In genomic region chr18:21489119-21489750, GRCh38 we compare ENCODE assay signal across 8 cellular contexts.
DNase-seq lines count a peak whose midpoint lies in the region; ATAC-seq, FAIRE-seq and TF ChIP-seq lines count a peak whose summit lies in the region.

No MANE protein-coding gene starts in this region.

- H3K4me3 ChIP-seq in left ventricle myocardium inferior (no peak overlapping the region), sigmoid colon (no peak overlapping the region)

- H3K4me1 ChIP-seq in left ventricle myocardium inferior (peaks cover 4% of the 10 kb centered on the region), sigmoid colon (no peaks in the 10 kb centered on the region)

- no peaks in the 10 kb centered on the region for H3K27me3 ChIP-seq in left ventricle myocardium inferior (ENCODE audit: low read depth)
- H3K27me3 ChIP-seq in sigmoid colon: no peaks in the 10 kb centered on the region

- TF ChIP-seq EP300 in sigmoid colon (IDR thresholded peaks at IDR 0.05): no peak

- peak; percentile 68 for ATAC-seq in activated CD8-positive, alpha-beta T cell treated with anti-CD3 and anti-CD28 coated beads, Interleukin-2, amount 10 ng/mL, durations not matched to agents 7 days and 5 days
- no peak for ATAC-seq in GM21515 (IDR thresholded peaks at IDR 0.05; ENCODE audit: unreplicated experiment)
- no peak for ATAC-seq in GM21576 (IDR thresholded peaks at IDR 0.05; ENCODE audit: unreplicated experiment)

- intact Hi-C loops in left ventricle myocardium inferior (cut with micrococcal nuclease): no loop called here
- intact Hi-C loops in sigmoid colon (cut with DNase I): no loop called here

- H3K9me3 Mint-ChIP-seq in activated CD8-positive, alpha-beta T cell treated with anti-CD3 and anti-CD28 coated beads, Interleukin-2, amount 10 ng/mL, durations not matched to agents 7 days and 5 days (ENCODE audit: insufficient read depth): no peaks in the 10 kb centered on the region

- H3K27ac ChIP-seq in left ventricle myocardium inferior (replicated peaks) (no peak overlapping the region), sigmoid colon (no peak overlapping the region)

- no peak overlapping the region for H3K27ac Mint-ChIP-seq in activated CD8-positive, alpha-beta T cell treated with anti-CD3 and anti-CD28 coated beads, Interleukin-2, amount 10 ng/mL, durations not matched to agents 7 days and 5 days

- FAIRE-seq in D721Med (lab: Jason Lieb, UNC): peak; percentile 87
- no peak for FAIRE-seq in H54 (lab: Jason Lieb, UNC)

- no peaks in the 10 kb centered on the region for H3K27me3 Mint-ChIP-seq in activated CD8-positive, alpha-beta T cell treated with anti-CD3 and anti-CD28 coated beads, Interleukin-2, amount 10 ng/mL, durations not matched to agents 7 days and 5 days (ENCODE audit: low read depth)

- TF ChIP-seq POLR2A in H54 (IDR thresholded peaks at IDR 0.05; ENCODE audit: low read depth, low read length): no peak
- no peak for TF ChIP-seq POLR2A in sigmoid colon (IDR thresholded peaks at IDR 0.05)

- no peak overlapping the region for H3K4me3 Mint-ChIP-seq in activated CD8-positive, alpha-beta T cell treated with anti-CD3 and anti-CD28 coated beads, Interleukin-2, amount 10 ng/mL, durations not matched to agents 7 days and 5 days

- peak; percentile 70 for TF ChIP-seq CTCF in D721Med (IDR thresholded peaks at IDR 0.05; ENCODE audit: insufficient read depth, missing control alignments)
- TF ChIP-seq CTCF in left ventricle myocardium inferior (IDR thresholded peaks at IDR 0.05; ENCODE audit: borderline replicate concordance): peak; percentile 78
- peak in 3 of 4 experiments; percentile 38 to 60 (median 46) for TF ChIP-seq CTCF in sigmoid colon (IDR thresholded peaks at IDR 0.05)

- POLR2A ChIA-PET in activated CD8-positive, alpha-beta T cell treated with anti-CD3 and anti-CD28 coated beads, Interleukin-2, amount 10 ng/mL, durations not matched to agents 7 days and 5 days (lab: Charles Lee): no interaction called here

- H3K36me3 ChIP-seq in left ventricle myocardium inferior (no peaks in the 10 kb centered on the region), sigmoid colon (no peaks in the 10 kb centered on the region)

- no peaks in the 10 kb centered on the region for H3K4me1 Mint-ChIP-seq in activated CD8-positive, alpha-beta T cell treated with anti-CD3 and anti-CD28 coated beads, Interleukin-2, amount 10 ng/mL, durations not matched to agents 7 days and 5 days (ENCODE audit: low read depth)

- no peaks in the 10 kb centered on the region for H3K9me3 ChIP-seq in left ventricle myocardium inferior (replicated peaks)
- no peaks in the 10 kb centered on the region for H3K9me3 ChIP-seq in sigmoid colon

- whole genome bisulfite sequencing in sigmoid colon, 2 donors: 56% methylated on average over 6 of the region's 6 CpGs

- H3K36me3 Mint-ChIP-seq in activated CD8-positive, alpha-beta T cell treated with anti-CD3 and anti-CD28 coated beads, Interleukin-2, amount 10 ng/mL, durations not matched to agents 7 days and 5 days (ENCODE audit: low read depth): no peaks in the 10 kb centered on the region

- CTCF ChIA-PET in activated CD8-positive, alpha-beta T cell treated with anti-CD3 and anti-CD28 coated beads, Interleukin-2, amount 10 ng/mL, durations not matched to agents 7 days and 5 days (lab: Charles Lee): interaction anchor here (0.9 to 1.7 kb wide), 8 partner anchors 13 to 466 kb away, joined by 3 to 6 read pairs (median 4); partner anchors contain the start of gene ESCO1

- DNase-seq in D721Med (ENCODE audit: insufficient read length, low spot score) (peak; percentile 77), H54 (ENCODE audit: insufficient read length, low spot score) (peak; percentile 35), NCI-H2196 treated with DMSO at 0.1 percent for 48 hours (lab: John Stamatoyannopoulos, UW; ENCODE audit: unreplicated experiment) (peak; percentile 16), left ventricle myocardium inferior (no peak), sigmoid colon (no peak)
- peak; percentile 54 for DNase-seq in activated CD8-positive, alpha-beta T cell treated with anti-CD3 and anti-CD28 coated beads, Interleukin-2, amount 10 ng/mL, durations not matched to agents 7 days and 5 days

Comparison
In these comparisons a context has a peak if more than half of its experiments do, and no peak if none do; other contexts are left out.
1. DNase-seq: peak in D721Med (single experiment), H54 (single experiment), NCI-H2196 treated with DMSO at 0.1 percent for 48 hours (single experiment) and activated CD8-positive, alpha-beta T cell treated with anti-CD3 and anti-CD28 coated beads, Interleukin-2, amount 10 ng/mL, durations not matched to agents 7 days and 5 days (single experiment); none in left ventricle myocardium inferior (single experiment) and sigmoid colon (single experiment).
2. Peak in every context shown above with its lines, with median percentiles within 50 percentile points of each other: CTCF ChIP-seq.